Comparison of ENCODE assay signal across 23 cellular contexts in genomic region chr3:115646027-115646690, GRCh38. TPM values are rescaled to one million over a fixed set of nuclear protein-coding genes. Genes with fewer than 3 reads are reported as not detected.
DNase-seq lines count a peak whose midpoint lies in the region; ATAC-seq and TF ChIP-seq lines count a peak whose summit lies in the region.
"Had no signal": no experiment of that assay in that cellular context is flagged by ENCODE, and none has a peak within 500 bp of the region (broad histone marks: within the 10 kb centered on the region; RNA-seq: fewer than 3 reads in every experiment).

No MANE protein-coding gene starts in this region.

- peak; percentile 94 for ATAC-seq in left lobe of liver
- no peak for ATAC-seq in activated CD8-positive, alpha-beta memory T cell treated with anti-CD3 and anti-CD28 coated beads, Interleukin-2, amount 10 ng/mL, durations not matched to agents 7 days and 5 days
- ATAC-seq: GM23338, Right ventricle myocardium inferior had no signal

- peaks cover 5% of the 10 kb centered on the region for H3K4me1 Mint-ChIP-seq in activated CD8-positive, alpha-beta memory T cell treated with anti-CD3 and anti-CD28 coated beads, Interleukin-2, amount 10 ng/mL, durations not matched to agents 7 days and 5 days
- H3K4me1 Mint-ChIP-seq: GM23338 had no signal

- no peaks in the 10 kb centered on the region for H3K9me3 Mint-ChIP-seq in activated CD8-positive, alpha-beta memory T cell treated with anti-CD3 and anti-CD28 coated beads, Interleukin-2, amount 10 ng/mL, durations not matched to agents 7 days and 5 days (ENCODE audit: low read depth)
- H3K9me3 Mint-ChIP-seq: CD4-positive, alpha-beta T cell; GM23338 had no signal

- CTCF ChIA-PET in activated CD8-positive, alpha-beta memory T cell treated with anti-CD3 and anti-CD28 coated beads, Interleukin-2, amount 10 ng/mL, durations not matched to agents 7 days and 5 days (lab: Charles Lee): no interaction called here

- peaks cover 8% of the 10 kb centered on the region for H3K27me3 Mint-ChIP-seq in activated CD8-positive, alpha-beta memory T cell treated with anti-CD3 and anti-CD28 coated beads, Interleukin-2, amount 10 ng/mL, durations not matched to agents 7 days and 5 days

- H3K4me3 ChIP-seq in LNCaP clone FGC (ENCODE audit: low read depth, low read length): no peak overlapping the region
- H3K4me3 ChIP-seq: BLaER1, GM23338, HAP-1 had no signal

- TF ChIP-seq CTCF in LNCaP clone FGC (IDR thresholded peaks at IDR 0.05; ENCODE audit: control insufficient read depth, extremely low read depth, insufficient read depth): no peak

- DNase-seq in DMS 273 (lab: John Stamatoyannopoulos, UW; ENCODE audit: unreplicated experiment): peak; percentile 67
- peak; percentile 90 for DNase-seq in LNCaP clone FGC (ENCODE audit: low read depth)
- peak; percentile 98 for DNase-seq in cerebellar cortex (ENCODE audit: low spot score)
- no peak for DNase-seq in left lobe of liver (ENCODE audit: low spot score)
- no peak for DNase-seq in AG08396 (ENCODE audit: low spot score)
- no peak for DNase-seq in activated CD8-positive, alpha-beta memory T cell treated with anti-CD3 and anti-CD28 coated beads, Interleukin-2, amount 10 ng/mL, durations not matched to agents 7 days and 5 days
- DNase-seq in HK-2 (ENCODE audit: unreplicated experiment): no peak
- DNase-seq: CD4-positive, alpha-beta T cell; COR-L47; DND-41; Karpas-422; MM.1S; NCI-H1048; NCI-H1417 treated with DMSO at 0.1 percent for 48 hours; NCI-H187; NCI-H510A; NCI-H748 treated with DMSO at 0.1 percent for 48 hours; OCI-M1 had no signal

- H3K27ac Mint-ChIP-seq in activated CD8-positive, alpha-beta memory T cell treated with anti-CD3 and anti-CD28 coated beads, Interleukin-2, amount 10 ng/mL, durations not matched to agents 7 days and 5 days: no peak overlapping the region
- H3K27ac Mint-ChIP-seq: CD4-positive, alpha-beta T cell; GM23338 had no signal

- no peak overlapping the region for H3K4me3 Mint-ChIP-seq in activated CD8-positive, alpha-beta memory T cell treated with anti-CD3 and anti-CD28 coated beads, Interleukin-2, amount 10 ng/mL, durations not matched to agents 7 days and 5 days
- H3K4me3 Mint-ChIP-seq: CD4-positive, alpha-beta T cell; GM23338 had no signal

- H3K36me3 Mint-ChIP-seq in activated CD8-positive, alpha-beta memory T cell treated with anti-CD3 and anti-CD28 coated beads, Interleukin-2, amount 10 ng/mL, durations not matched to agents 7 days and 5 days: no peaks in the 10 kb centered on the region

RNA-seq across cellular contexts. Expression of gene GAP43, which starts 22.8 kb away (rescaled TPM):
- total RNA-seq in left lobe of liver: not detected
- total RNA-seq in activated CD8-positive, alpha-beta memory T cell treated with anti-CD3 and anti-CD28 coated beads, Interleukin-2, amount 10 ng/mL, durations not matched to agents 7 days and 5 days: not detected
- total RNA-seq: CD4-positive, alpha-beta T cell; SK-MEL-5 had no signal

Comparison
In these comparisons a context has a peak if more than half of its experiments do, and no peak if none do; other contexts are left out.
1. DNase-seq: peak in DMS 273 (single experiment), LNCaP clone FGC (single experiment) and cerebellar cortex (single experiment); none in left lobe of liver (single experiment), AG08396 (single experiment), activated CD8-positive, alpha-beta memory T cell treated with anti-CD3 and anti-CD28 coated beads, Interleukin-2, amount 10 ng/mL, durations not matched to agents 7 days and 5 days (single experiment) and HK-2 (single experiment).